10 cellular contexts compared by ENCODE assay signal in genomic region chr6:31199105-31199452, GRCh38. TPM values are rescaled to one million over a fixed set of nuclear protein-coding genes. Genes with fewer than 3 reads are reported as not detected.
DNase-seq lines count a peak whose midpoint lies in the region; ATAC-seq and TF ChIP-seq lines count a peak whose summit lies in the region.
"Not testable (repeated sequence)": the region's sequence is repeated elsewhere in the genome, so short reads cannot be mapped to it uniquely, and the experiment has no call there.
"Had no signal": no experiment of that assay in that cellular context is flagged by ENCODE, and none has a peak within 500 bp of the region (broad histone marks: within the 10 kb centered on the region; RNA-seq: fewer than 3 reads in every experiment).

No MANE protein-coding gene starts in this region.

- H3K36me3 Mint-ChIP-seq in CD4-positive, alpha-beta T cell (ENCODE audit: low read depth): peaks cover 40% of the 10 kb centered on the region
- H3K36me3 Mint-ChIP-seq in T-helper 1 cell treated with Interleukin-12 subunit alpha and Interleukin-12 subunit beta and Interleukin-4 antibody, amounts not matched to agents 30 μg/mL and 1 μg/mL, for 36 hours (ENCODE audit: low read depth): peaks cover 30% of the 10 kb centered on the region
- peaks cover 12% of the 10 kb centered on the region for H3K36me3 Mint-ChIP-seq in activated T-helper 1 cell treated with anti-CD3 and anti-CD28 coated beads, Interleukin-12 subunit alpha, Interleukin-12 subunit beta, Interleukin-2, Interleukin-4 antibody, amounts not matched to agents 30 ng/mL and 10 ng/mL and 1 ng/mL, durations not matched to agents 14 hours and 24 hours and 36 hours (ENCODE audit: low read depth)
- peaks cover 18% of the 10 kb centered on the region for H3K36me3 Mint-ChIP-seq in brain

- ATAC-seq in CD4-positive, alpha-beta T cell (ENCODE audit: poor library complexity): not testable (repeated sequence)

- H3K4me3 ChIP-seq in HL-60 (replicated peaks; ENCODE audit: insufficient read depth, low read length) (peak overlapping the region; percentile 74), neutrophil (ENCODE audit: low read depth in 1 of 2, low read length in 1 of 2) (peak overlapping the region; percentile 95 to 99), tibial nerve (peak overlapping the region in 2 of 4 donors; percentile 56 to 69)
- H3K4me3 ChIP-seq in right atrium auricular region: not testable (repeated sequence)

- peak overlapping the region; percentile 97 for H3K4me3 Mint-ChIP-seq in CD4-positive, alpha-beta T cell
- H3K4me3 Mint-ChIP-seq in T-helper 1 cell treated with Interleukin-12 subunit alpha and Interleukin-12 subunit beta and Interleukin-4 antibody, amounts not matched to agents 30 μg/mL and 1 μg/mL, for 36 hours: peak overlapping the region; percentile 75
- H3K4me3 Mint-ChIP-seq in activated T-helper 1 cell treated with anti-CD3 and anti-CD28 coated beads, Interleukin-12 subunit alpha, Interleukin-12 subunit beta, Interleukin-2, Interleukin-4 antibody, amounts not matched to agents 30 ng/mL and 10 ng/mL and 1 ng/mL, durations not matched to agents 14 hours and 24 hours and 36 hours: peak overlapping the region; percentile 98
- peak overlapping the region in 3 of 5 experiments; percentile 54 to 82 (median 60) for H3K4me3 Mint-ChIP-seq in brain

- not testable (repeated sequence) for H3K36me3 ChIP-seq in right atrium auricular region, tibial nerve
- peaks cover 42% of the 10 kb centered on the region for H3K36me3 ChIP-seq in neutrophil

- not testable (repeated sequence) for TF ChIP-seq CTCF in CD4-positive, alpha-beta T cell (IDR thresholded peaks at IDR 0.05); HL-60 (IDR thresholded peaks at IDR 0.05; ENCODE audit: insufficient read depth, low read length); brain (conservative IDR thresholded peaks at IDR 0.05); right atrium auricular region (IDR thresholded peaks at IDR 0.05); neutrophil (IDR thresholded peaks at IDR 0.05); tibial nerve (IDR thresholded peaks at IDR 0.05)

- peaks cover 0 to 25% of the 10 kb centered on the region in 2 donors for H3K4me1 ChIP-seq in right atrium auricular region
- peaks cover 57 to 73% of the 10 kb centered on the region in 2 experiments for H3K4me1 ChIP-seq in neutrophil (ENCODE audit: control insufficient read depth in 1 of 2, insufficient read depth in 1 of 2, low read depth in 1 of 2, low read length in 1 of 2)
- peaks cover 0 to 29% (median 15%) of the 10 kb centered on the region in 4 donors for H3K4me1 ChIP-seq in tibial nerve

- 85 to 89% methylated on average over 4 of the region's 4 CpGs for WGBS in tibial nerve, 2 donors

- H3K9me3 Mint-ChIP-seq in CD4-positive, alpha-beta T cell; T-helper 1 cell treated with Interleukin-12 subunit alpha and Interleukin-12 subunit beta and Interleukin-4 antibody, amounts not matched to agents 30 μg/mL and 1 μg/mL, for 36 hours; activated T-helper 1 cell treated with anti-CD3 and anti-CD28 coated beads, Interleukin-12 subunit alpha, Interleukin-12 subunit beta, Interleukin-2, Interleukin-4 antibody, amounts not matched to agents 30 ng/mL and 10 ng/mL and 1 ng/mL, durations not matched to agents 14 hours and 24 hours and 36 hours; brain: not testable (repeated sequence)

- not testable (repeated sequence) for DNase-seq in CD4-positive, alpha-beta T cell; HL-60 (ENCODE audit: low read depth in 1 of 2, low spot score in 1 of 2); activated T-helper 1 cell treated with anti-CD3 and anti-CD28 coated beads, Interleukin-12 subunit alpha, Interleukin-12 subunit beta, Interleukin-2, Interleukin-4 antibody, amounts not matched to agents 30 ng/mL and 10 ng/mL and 1 ng/mL, durations not matched to agents 14 hours and 24 hours and 36 hours (ENCODE audit: low spot score); right atrium auricular region (ENCODE audit: low spot score); tibial nerve (ENCODE audit: low spot score in 2 of 2)

- intact Hi-C loops in CD4-positive, alpha-beta T cell (cut with DNase I, micrococcal nuclease): loop anchor here in 1 of 2 experiments (5.0 kb wide), 1 partner anchor 42 kb away; the partner anchor contains the start of genes CCHCR1 and TCF19
- intact Hi-C loops in activated T-helper 1 cell treated with anti-CD3 and anti-CD28 coated beads, Interleukin-12 subunit alpha, Interleukin-12 subunit beta, Interleukin-2, Interleukin-4 antibody, amounts not matched to agents 30 ng/mL and 10 ng/mL and 1 ng/mL, durations not matched to agents 14 hours and 24 hours and 36 hours (cut with micrococcal nuclease): loop anchor here (5.0 to 10.0 kb wide), 3 partner anchors 378 to 484 kb away; partner anchors contain the start of genes MDC1 and TNF

- H3K4me1 Mint-ChIP-seq in CD4-positive, alpha-beta T cell (ENCODE audit: low read depth): peaks cover 77% of the 10 kb centered on the region
- peaks cover 52% of the 10 kb centered on the region for H3K4me1 Mint-ChIP-seq in T-helper 1 cell treated with Interleukin-12 subunit alpha and Interleukin-12 subunit beta and Interleukin-4 antibody, amounts not matched to agents 30 μg/mL and 1 μg/mL, for 36 hours (ENCODE audit: low read depth)
- H3K4me1 Mint-ChIP-seq in activated T-helper 1 cell treated with anti-CD3 and anti-CD28 coated beads, Interleukin-12 subunit alpha, Interleukin-12 subunit beta, Interleukin-2, Interleukin-4 antibody, amounts not matched to agents 30 ng/mL and 10 ng/mL and 1 ng/mL, durations not matched to agents 14 hours and 24 hours and 36 hours (ENCODE audit: low read depth): peaks cover 63% of the 10 kb centered on the region
- H3K4me1 Mint-ChIP-seq in brain: peaks cover 55% of the 10 kb centered on the region

- H3K27me3 ChIP-seq in CD4-positive, alpha-beta T cell (ENCODE audit: control insufficient read depth, insufficient read depth, low read length); HL-60 (ENCODE audit: insufficient read depth, poor library complexity, severe bottlenecking); right atrium auricular region; neutrophil; tibial nerve: not testable (repeated sequence)

- H3K27ac ChIP-seq in CD4-positive, alpha-beta T cell (ENCODE audit: low read depth, low read length): peak overlapping the region; percentile 29
- H3K27ac ChIP-seq in HL-60 (replicated peaks): not testable (repeated sequence)
- H3K27ac ChIP-seq in right atrium auricular region (peak overlapping the region; percentile 92 to 96), neutrophil (peak overlapping the region; percentile 99), tibial nerve (peak overlapping the region in 3 of 4 donors; percentile 90 to 99 (median 97))

- not testable (repeated sequence) for TF ChIP-seq POLR2A in tibial nerve (IDR thresholded peaks at IDR 0.05)

- not testable (repeated sequence) for TF ChIP-seq EP300 in tibial nerve (IDR thresholded peaks at IDR 0.05)

- POLR2A ChIA-PET in CD4-positive, alpha-beta T cell (lab: Charles Lee): interaction anchor here (3.1 to 5.3 kb wide), 7 partner anchors 10 to 168 kb away, joined by 12 to 101 read pairs (median 28); partner anchors contain the start of genes HLA-B and HLA-C

- not testable (repeated sequence) for H3K27me3 Mint-ChIP-seq in CD4-positive, alpha-beta T cell; T-helper 1 cell treated with Interleukin-12 subunit alpha and Interleukin-12 subunit beta and Interleukin-4 antibody, amounts not matched to agents 30 μg/mL and 1 μg/mL, for 36 hours (ENCODE audit: low read depth); activated T-helper 1 cell treated with anti-CD3 and anti-CD28 coated beads, Interleukin-12 subunit alpha, Interleukin-12 subunit beta, Interleukin-2, Interleukin-4 antibody, amounts not matched to agents 30 ng/mL and 10 ng/mL and 1 ng/mL, durations not matched to agents 14 hours and 24 hours and 36 hours (ENCODE audit: insufficient read depth); brain

- H3K27ac Mint-ChIP-seq in CD4-positive, alpha-beta T cell: peak overlapping the region; percentile 93
- H3K27ac Mint-ChIP-seq in T-helper 1 cell treated with Interleukin-12 subunit alpha and Interleukin-12 subunit beta and Interleukin-4 antibody, amounts not matched to agents 30 μg/mL and 1 μg/mL, for 36 hours: peak overlapping the region; percentile 99
- peak overlapping the region; percentile 91 for H3K27ac Mint-ChIP-seq in activated T-helper 1 cell treated with anti-CD3 and anti-CD28 coated beads, Interleukin-12 subunit alpha, Interleukin-12 subunit beta, Interleukin-2, Interleukin-4 antibody, amounts not matched to agents 30 ng/mL and 10 ng/mL and 1 ng/mL, durations not matched to agents 14 hours and 24 hours and 36 hours
- H3K27ac Mint-ChIP-seq in brain: peak overlapping the region in 1 of 5 experiments; percentile 31

- CTCF ChIA-PET in CD4-positive, alpha-beta T cell (lab: Charles Lee): interaction anchor here (0.7 to 7.3 kb wide), 2 partner anchors 168 to 539 kb away, joined by 3 to 97 read pairs; no protein-coding TSS in a partner anchor

- H3K9me3 ChIP-seq in CD4-positive, alpha-beta T cell (ENCODE audit: control insufficient read depth, low read length); right atrium auricular region; neutrophil; tibial nerve: not testable (repeated sequence)

RNA-seq across cellular contexts. Expression of gene POU5F1, which starts 28.6 kb away (rescaled TPM):
- not detected for total RNA-seq in CD4-positive, alpha-beta T cell
- not detected in 2 replicates for total RNA-seq in activated T-helper 1 cell treated with anti-CD3 and anti-CD28 coated beads, Interleukin-12 subunit alpha, Interleukin-12 subunit beta, Interleukin-2, Interleukin-4 antibody, amounts not matched to agents 30 ng/mL and 10 ng/mL and 1 ng/mL, durations not matched to agents 14 hours and 24 hours and 36 hours
- not detected for polyA plus RNA-seq in brain (ENCODE audit: insufficient read depth, low read depth, low replicate concordance)
- total RNA-seq in right atrium auricular region: not detected
- total RNA-seq in tibial nerve: 1 to 10 TPM in 2 of 4 donors, not detected in 2; 1.2 to 9.8 TPM
- total RNA-seq: cerebellum had no signal
- polyA plus RNA-seq: fibroblast of lung had no signal

RNA-seq across cellular contexts. Expression of gene TCF19, which starts 40.7 kb away (rescaled TPM):
- total RNA-seq in CD4-positive, alpha-beta T cell: 1 to 10 TPM; 3.3 to 4.1 TPM
- total RNA-seq in activated T-helper 1 cell treated with anti-CD3 and anti-CD28 coated beads, Interleukin-12 subunit alpha, Interleukin-12 subunit beta, Interleukin-2, Interleukin-4 antibody, amounts not matched to agents 30 ng/mL and 10 ng/mL and 1 ng/mL, durations not matched to agents 14 hours and 24 hours and 36 hours: 75.9 and 78.4 TPM in 2 replicates
- polyA plus RNA-seq in brain (ENCODE audit: insufficient read depth, low read depth, low replicate concordance): 95.6 TPM
- total RNA-seq in right atrium auricular region (1 to 10 TPM; 1.5 to 1.6 TPM), tibial nerve (1 to 10 TPM; 1.2 to 4.6 (median 4.0) TPM)

RNA-seq across cellular contexts. Expression of gene CCHCR1, which starts 41.5 kb away (rescaled TPM):
- total RNA-seq in CD4-positive, alpha-beta T cell: 10 to 100 TPM; 17.5 to 18.2 TPM
- total RNA-seq in activated T-helper 1 cell treated with anti-CD3 and anti-CD28 coated beads, Interleukin-12 subunit alpha, Interleukin-12 subunit beta, Interleukin-2, Interleukin-4 antibody, amounts not matched to agents 30 ng/mL and 10 ng/mL and 1 ng/mL, durations not matched to agents 14 hours and 24 hours and 36 hours: 50.9 and 51.3 TPM in 2 replicates
- polyA plus RNA-seq in brain (ENCODE audit: insufficient read depth, low read depth, low replicate concordance): 33.8 TPM
- total RNA-seq in right atrium auricular region: 1 to 10 TPM; 7.6 to 9.1 TPM
- total RNA-seq in tibial nerve: 10 to 100 TPM; 13.8 to 25.1 (median 18.7) TPM

Comparison
In these comparisons a context has a peak if more than half of its experiments do, and no peak if none do; other contexts are left out.
1. RNA of gene TCF19, which starts 40.7 kb away (total RNA-seq): 75.9 to 78.4 TPM in activated T-helper 1 cell treated with anti-CD3 and anti-CD28 coated beads, Interleukin-12 subunit alpha, Interleukin-12 subunit beta, Interleukin-2, Interleukin-4 antibody, amounts not matched to agents 30 ng/mL and 10 ng/mL and 1 ng/mL, durations not matched to agents 14 hours and 24 hours and 36 hours; 1.2 to 4.6 TPM in tibial nerve, 3.3 to 4.1 TPM in CD4-positive, alpha-beta T cell and 1.5 to 1.6 TPM in right atrium auricular region; every median in the first group is over 10 times any median in the second.
2. Peak in every context shown above with its lines, with median percentiles within 50 percentile points of each other: H3K4me3 Mint-ChIP-seq.